18 cellular contexts compared by ENCODE assay signal in genomic region chr11:66631883-66632282, GRCh38.
"Had no signal": no experiment of that assay in that cellular context is flagged by ENCODE, and none has a peak within 500 bp of the region (broad histone marks: within the 10 kb centered on the region; RNA-seq: fewer than 3 reads in every experiment).

No MANE protein-coding gene starts in this region.

- H3K4me3 ChIP-seq: breast epithelium, heart right ventricle, ovary, sigmoid colon, spleen, tibial artery had no signal

- DNase-seq: activated CD4-positive, alpha-beta T cell treated with anti-CD3 and anti-CD28 coated beads, Interleukin-2, amount 50 U/mL, for 1 hour; activated gamma-delta T cell; activated naive CD8-positive, alpha-beta T cell treated with anti-CD3 and anti-CD28 coated beads, Interleukin-2, amount 10 ng/mL, durations not matched to agents 7 days and 5 days; anterior cingulate cortex; cerebellar nuclear complex; effector memory CD4-positive, alpha-beta T cell; foreskin keratinocyte; heart right ventricle; ovary; sigmoid colon; spleen; stimulated activated CD4-positive, alpha-beta T cell treated with anti-CD3 and anti-CD28 coated beads, Interleukin-2, amount 100 ng/mL, for 24 hours; SW 1271; tibial artery had no signal

- ATAC-seq: foreskin keratinocyte, heart right ventricle, left lobe of liver had no signal

- H3K4me3 Mint-ChIP-seq: activated naive CD8-positive, alpha-beta T cell treated with anti-CD3 and anti-CD28 coated beads, Interleukin-2, amount 10 ng/mL, durations not matched to agents 7 days and 5 days; dendritic cell treated with granulocyte-macrophage colony-stimulating factor and Interleukin-4, amounts not matched to agents 40 ng/mL and 50 ng/mL, for 4 days; T-helper 2 cell treated with Interferon-gamma antibody and Interleukin-4, amounts not matched to agents 5 μg/mL and 100 μg/mL, for 36 hours had no signal

- H3K9me3 Mint-ChIP-seq: activated naive CD8-positive, alpha-beta T cell treated with anti-CD3 and anti-CD28 coated beads, Interleukin-2, amount 10 ng/mL, durations not matched to agents 7 days and 5 days; dendritic cell treated with granulocyte-macrophage colony-stimulating factor and Interleukin-4, amounts not matched to agents 40 ng/mL and 50 ng/mL, for 4 days; T-helper 2 cell treated with Interferon-gamma antibody and Interleukin-4, amounts not matched to agents 5 μg/mL and 100 μg/mL, for 36 hours had no signal

- H3K9me3 ChIP-seq: breast epithelium, heart right ventricle, ovary, sigmoid colon, spleen, tibial artery had no signal

- H3K27ac Mint-ChIP-seq: activated naive CD8-positive, alpha-beta T cell treated with anti-CD3 and anti-CD28 coated beads, Interleukin-2, amount 10 ng/mL, durations not matched to agents 7 days and 5 days; dendritic cell treated with granulocyte-macrophage colony-stimulating factor and Interleukin-4, amounts not matched to agents 40 ng/mL and 50 ng/mL, for 4 days; T-helper 2 cell treated with Interferon-gamma antibody and Interleukin-4, amounts not matched to agents 5 μg/mL and 100 μg/mL, for 36 hours had no signal

- H3K27ac ChIP-seq: breast epithelium, foreskin keratinocyte, heart right ventricle, ovary, spleen, tibial artery had no signal

- H3K4me1 ChIP-seq: breast epithelium had no signal

- H3K27me3 ChIP-seq: breast epithelium, foreskin keratinocyte, heart right ventricle, ovary, sigmoid colon, spleen, tibial artery had no signal

- H3K27me3 Mint-ChIP-seq: activated naive CD8-positive, alpha-beta T cell treated with anti-CD3 and anti-CD28 coated beads, Interleukin-2, amount 10 ng/mL, durations not matched to agents 7 days and 5 days; dendritic cell treated with granulocyte-macrophage colony-stimulating factor and Interleukin-4, amounts not matched to agents 40 ng/mL and 50 ng/mL, for 4 days had no signal

- H3K36me3 ChIP-seq: breast epithelium, ovary had no signal
